ENCODE assay signal across 2 cellular contexts in the genomic region with DNA sequence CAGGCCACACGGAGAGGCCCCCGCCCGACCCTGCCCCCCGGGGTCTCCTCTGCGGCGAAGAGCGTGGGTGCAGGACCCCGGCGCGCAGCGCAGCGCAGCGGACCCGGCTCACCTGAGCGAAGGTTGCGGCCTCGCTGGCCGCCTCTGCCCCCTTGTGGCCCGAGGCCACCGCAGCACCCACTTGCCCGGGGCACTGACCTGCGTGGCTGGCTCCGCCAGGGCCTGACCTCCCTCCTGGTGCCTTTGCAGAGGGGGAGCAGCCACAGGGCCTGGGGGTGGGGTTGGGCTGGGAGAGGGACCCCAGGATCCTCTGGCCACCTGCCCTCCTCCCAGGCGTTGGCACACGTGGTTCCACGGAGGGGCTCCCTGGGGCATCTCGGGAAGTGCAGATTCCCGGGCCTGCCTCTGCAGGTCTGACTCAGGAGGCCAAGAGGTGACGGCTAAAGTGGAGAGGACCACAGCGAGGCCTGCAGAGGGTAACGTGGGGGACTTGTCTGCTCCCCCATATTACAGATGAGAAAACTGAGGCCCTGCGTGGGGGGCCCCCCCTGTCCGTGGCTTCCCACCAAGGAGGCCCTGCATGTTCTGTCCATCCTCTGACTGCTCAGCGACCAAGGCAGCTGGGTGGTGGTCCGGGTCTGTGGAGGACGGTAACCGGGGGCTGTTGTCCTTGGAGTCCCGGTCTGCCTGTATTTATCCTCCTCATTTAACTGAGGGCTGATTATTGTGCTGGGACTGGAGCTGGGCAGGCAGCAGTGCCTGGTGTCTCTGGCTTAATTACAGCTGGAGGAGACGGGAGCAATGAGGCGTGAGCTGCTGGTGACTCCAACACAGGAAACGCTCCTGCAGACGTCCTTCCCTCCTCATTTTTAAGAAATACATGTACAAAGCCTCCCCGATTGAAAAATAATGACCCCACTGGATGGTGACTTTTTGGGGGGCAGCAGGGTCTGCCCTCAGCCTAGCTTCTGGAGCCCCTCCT.
A peak's percentile ranks its signal among the peaks of the same experiment; 100 is the strongest.
TF ChIP-seq lines count a peak whose summit lies in the region.

No MANE protein-coding gene starts in this region.

TF ChIP-seq in Ishikawa, 13 proteins besides CTCF, POLR2A, EP300 and RAD21 (continued from another document):
- TF ChIP-seq TEAD4 (IDR thresholded peaks at IDR 0.05) (no peak), REST (IDR thresholded peaks at IDR 0.05; ENCODE audit: low read depth) (no peak), CEBPB (IDR thresholded peaks at IDR 0.05) (no peak), USF1 (IDR thresholded peaks at IDR 0.05) (no peak), TAF1 (IDR thresholded peaks at IDR 0.05; ENCODE audit: low read depth) (no peak), ZBTB7A (IDR thresholded peaks at IDR 0.05; ENCODE audit: low read depth) (no peak), EGR1 (IDR thresholded peaks at IDR 0.05) (no peak), FOXM1 (IDR thresholded peaks at IDR 0.05; ENCODE audit: borderline replicate concordance, low read depth) (no peak), CREB1 (IDR thresholded peaks at IDR 0.05; ENCODE audit: low read depth) (no peak), YY1 (IDR thresholded peaks at IDR 0.05; ENCODE audit: low read depth) (no peak)

TF ChIP-seq in H1, 55 proteins besides CTCF, POLR2A, EP300 and RAD21 (continued from another document):
- TF ChIP-seq GABPA (IDR thresholded peaks at IDR 0.05; ENCODE audit: borderline replicate concordance, insufficient read depth, low read length) (peak; percentile 80; the same call in 1 of the 2 replicates), ASH2L (IDR thresholded peaks at IDR 0.05; ENCODE audit: low read length) (no peak), HDAC2 (IDR thresholded peaks at IDR 0.05; ENCODE audit: borderline replicate concordance in 1 of 2, low read depth in 2 of 2, low read length in 2 of 2) (peak; percentile 78 to 93; a peak in 2 of 4 replicates), JUND (IDR thresholded peaks at IDR 0.05; ENCODE audit: low read length) (no peak), EGR1 (IDR thresholded peaks at IDR 0.05; ENCODE audit: borderline replicate concordance, low read depth, low read length) (no peak), JUN (IDR thresholded peaks at IDR 0.05; ENCODE audit: low read depth, low read length) (no peak), NANOG (IDR thresholded peaks at IDR 0.05; ENCODE audit: insufficient read depth, low read depth, low read length, poor library complexity, severe bottlenecking) (no peak), SAP30 (IDR thresholded peaks at IDR 0.05; ENCODE audit: insufficient read depth, insufficient replicate concordance, low read length) (no peak), KDM4A (IDR thresholded peaks at IDR 0.05; ENCODE audit: low read depth, low read length, severe bottlenecking) (peak; percentile 59)
